Comparison of ENCODE assay signal across 19 cellular contexts in genomic region chr7:93350338-93350737, GRCh38.
A peak's percentile ranks its signal among the peaks of the same experiment; 100 is the strongest.
DNase-seq lines count a peak whose midpoint lies in the region; ATAC-seq and TF ChIP-seq lines count a peak whose summit lies in the region.
"Had no signal": no experiment of that assay in that cellular context is flagged by ENCODE, and none has a peak within 500 bp of the region (broad histone marks: within the 10 kb centered on the region; RNA-seq: fewer than 3 reads in every experiment).

No MANE protein-coding gene starts in this region.

- H4K12ac ChIP-seq in trophoblast cell (ENCODE audit: low read depth, low read length): no peak overlapping the region

- H3K4me1 ChIP-seq in mammary epithelial cell (ENCODE audit: insufficient read depth, low read length): no peaks in the 10 kb centered on the region
- no peaks in the 10 kb centered on the region for H3K4me1 ChIP-seq in trophoblast cell (ENCODE audit: control insufficient read depth in 1 of 2, insufficient read depth in 2 of 2, low read length in 2 of 2)
- H3K4me1 ChIP-seq: BLaER1 treated with 17β-estradiol and CSF1 and Interleukin-3, amounts not matched to agents 10 nM and 100 nM; Peyer's patch had no signal

- peaks cover 6% of the 10 kb centered on the region for H3K36me3 Mint-ChIP-seq in activated CD4-positive, alpha-beta T cell treated with anti-CD3 and anti-CD28 coated beads for 36 hours (ENCODE audit: low read depth)
- H3K36me3 Mint-ChIP-seq in MCF 10A (ENCODE audit: insufficient read depth, unreplicated experiment) (peaks cover 7% of the 10 kb centered on the region), WTC11 (0 out of 2 replicates have a peak, but pooled peaks cover 3% of the 10 kb centered on the region)
- peaks cover 10% of the 10 kb centered on the region for H3K36me3 Mint-ChIP-seq in activated naive CD8-positive, alpha-beta T cell treated with anti-CD3 and anti-CD28 coated beads, Interleukin-2, amount 50 U/mL, for 24 hours (ENCODE audit: low read depth)

- POLR2A ChIA-PET in activated CD4-positive, alpha-beta T cell treated with anti-CD3 and anti-CD28 coated beads for 36 hours (lab: Charles Lee): no interaction called here
- POLR2A ChIA-PET in MCF 10A (lab: Yijun Ruan, JAX) (interaction anchor here (0.6 kb wide), 1 partner anchor 321 kb away, joined by 3 read pairs; no protein-coding TSS in a partner anchor), WTC11 (lab: Charles Lee) (no interaction called here)

- H4K8ac ChIP-seq in trophoblast cell (ENCODE audit: low read depth, low read length): no peak overlapping the region

- intact Hi-C loops in activated CD4-positive, alpha-beta T cell treated with anti-CD3 and anti-CD28 coated beads for 36 hours (cut with DNase I, micrococcal nuclease): no loop called here
- intact Hi-C loops in mammary epithelial cell (cut with micrococcal nuclease) (no loop called here), MCF 10A (cut with micrococcal nuclease) (no loop called here)

- H3K79me2 ChIP-seq in mammary epithelial cell (ENCODE audit: insufficient read depth, low read length): no peaks in the 10 kb centered on the region
- no peaks in the 10 kb centered on the region for H3K79me2 ChIP-seq in trophoblast cell (ENCODE audit: control insufficient read depth, insufficient read depth, low read length, poor library complexity)

- no peak overlapping the region for H3K18ac ChIP-seq in trophoblast cell (ENCODE audit: low read length)

- H3K4me3 ChIP-seq in mammary epithelial cell (replicated peaks in 1 of 3; ENCODE audit: insufficient read depth in 1 of 3, low read depth in 2 of 3, low read length in 3 of 3): no peak overlapping the region
- H3K4me3 ChIP-seq in trophoblast cell (ENCODE audit: low read depth, low read length): no peak overlapping the region
- H3K4me3 ChIP-seq in MG63: no peak overlapping the region
- H3K4me3 ChIP-seq: BLaER1 treated with 17β-estradiol and CSF1 and Interleukin-3, amounts not matched to agents 10 nM and 100 nM; GM23248; Peyer's patch had no signal

- no peak overlapping the region for H3K9ac ChIP-seq in mammary epithelial cell (ENCODE audit: insufficient read depth, low read length)
- H3K9ac ChIP-seq in trophoblast cell (ENCODE audit: low read length): no peak overlapping the region
- H3K9ac ChIP-seq: BLaER1 treated with 17β-estradiol and CSF1 and Interleukin-3, amounts not matched to agents 10 nM and 100 nM; GM23248; KMS-11 had no signal

- peak overlapping the region; percentile 67 for H3K27ac Mint-ChIP-seq in activated CD4-positive, alpha-beta T cell treated with anti-CD3 and anti-CD28 coated beads for 36 hours
- H3K27ac Mint-ChIP-seq in MCF 10A (ENCODE audit: low read depth, unreplicated experiment) (no peak overlapping the region), WTC11 (no peak overlapping the region)
- peak overlapping the region; percentile 27 for H3K27ac Mint-ChIP-seq in activated naive CD8-positive, alpha-beta T cell treated with anti-CD3 and anti-CD28 coated beads, Interleukin-2, amount 50 U/mL, for 24 hours

- 29% methylated on average over 2 of the region's 2 CpGs for WGBS in mammary epithelial cell (ENCODE audit: low coverage, missing lambda C conversion rate)
- no CpG with 5 or more reads among the region's 2 CpGs for WGBS in trophoblast cell (ENCODE audit: extremely low coverage, insufficient coverage, insufficient read length)

- no peak overlapping the region for H3K4ac ChIP-seq in trophoblast cell (ENCODE audit: low read depth, low read length)

- no peak for DNase-seq in activated CD4-positive, alpha-beta T cell treated with anti-CD3 and anti-CD28 coated beads for 36 hours
- no peak for DNase-seq in activated CD4-positive, alpha-beta T cell treated with anti-CD3 and anti-CD28 coated beads, Interleukin-2, amount 50 U/mL, for 48 hours
- DNase-seq in mammary epithelial cell: peak; percentile 26
- no peak for DNase-seq in MCF 10A (ENCODE audit: unreplicated experiment)
- DNase-seq in activated naive CD8-positive, alpha-beta T cell treated with anti-CD3 and anti-CD28 coated beads, Interleukin-2, amount 50 U/mL, for 24 hours: no peak
- peak; percentile 24 to 70 for DNase-seq in trophoblast cell
- DNase-seq in MG63: no peak
- no peak for DNase-seq in WTC11 (ENCODE audit: low spot score)
- DNase-seq: 8988T, GM23248, HCEC 1CT, IMR-90, NCI-H1694, NCI-H2081 treated with DMSO at 0.1 percent for 48 hours, NCI-H2171 treated with DMSO at 0.1 percent for 48 hours, NCI-H526, Peyer's patch had no signal

- no peaks in the 10 kb centered on the region for H3K27me3 Mint-ChIP-seq in activated CD4-positive, alpha-beta T cell treated with anti-CD3 and anti-CD28 coated beads for 36 hours
- H3K27me3 Mint-ChIP-seq in MCF 10A (ENCODE audit: insufficient read depth, unreplicated experiment) (no peaks in the 10 kb centered on the region), WTC11 (ENCODE audit: low read depth) (no peaks in the 10 kb centered on the region)
- no peaks in the 10 kb centered on the region for H3K27me3 Mint-ChIP-seq in activated naive CD8-positive, alpha-beta T cell treated with anti-CD3 and anti-CD28 coated beads, Interleukin-2, amount 50 U/mL, for 24 hours

- no peak overlapping the region for H2BK5ac ChIP-seq in trophoblast cell (ENCODE audit: low read depth, low read length, poor library complexity)

- H2AFZ ChIP-seq in mammary epithelial cell (ENCODE audit: low read depth, low read length) (no peak overlapping the region), trophoblast cell (ENCODE audit: insufficient read depth, low read length, poor library complexity) (no peak overlapping the region)
- H2AFZ ChIP-seq: GM23248 had no signal

- CTCF ChIA-PET in activated CD4-positive, alpha-beta T cell treated with anti-CD3 and anti-CD28 coated beads for 36 hours (lab: Charles Lee): interaction anchor here (0.7 kb wide), 1 partner anchor 14 kb away, joined by 3 read pairs; no protein-coding TSS in a partner anchor
- CTCF ChIA-PET in mammary epithelial cell (lab: Charles Lee; ENCODE audit: low non-redundant PET) (no interaction called here), MCF 10A (lab: Yijun Ruan, JAX) (no interaction called here), WTC11 (lab: Charles Lee) (interaction anchor here (1.0 kb wide), 1 partner anchor 24 kb away, joined by 4 read pairs; no protein-coding TSS in a partner anchor)

- no peak overlapping the region for H2BK120ac ChIP-seq in trophoblast cell (ENCODE audit: insufficient read depth, low read length, poor library complexity)

- H3K9me3 ChIP-seq in mammary epithelial cell (replicated peaks; ENCODE audit: insufficient read depth, low read length) (no peaks in the 10 kb centered on the region), trophoblast cell (ENCODE audit: insufficient read depth, low read depth, low read length) (no peaks in the 10 kb centered on the region), MG63 (no peaks in the 10 kb centered on the region)
- H3K9me3 ChIP-seq: BLaER1 treated with 17β-estradiol and CSF1 and Interleukin-3, amounts not matched to agents 10 nM and 100 nM; Peyer's patch had no signal

- BruUV-seq in mammary epithelial cell (replicated peaks; lab: Mats Ljungman, UMichigan) (no TSS peak), MCF 10A (replicated peaks; lab: Mats Ljungman, UMichigan) (no TSS peak)

- no peak overlapping the region for H3K4me3 Mint-ChIP-seq in activated CD4-positive, alpha-beta T cell treated with anti-CD3 and anti-CD28 coated beads for 36 hours
- H3K4me3 Mint-ChIP-seq in MCF 10A (ENCODE audit: unreplicated experiment) (no peak overlapping the region), WTC11 (no peak overlapping the region)
- no peak overlapping the region for H3K4me3 Mint-ChIP-seq in activated naive CD8-positive, alpha-beta T cell treated with anti-CD3 and anti-CD28 coated beads, Interleukin-2, amount 50 U/mL, for 24 hours

- dilution Hi-C loops in mammary epithelial cell (cut with HindIII; ENCODE audit: low sequenced_read_pairs): no loop called here

- H2AK5ac ChIP-seq in trophoblast cell (ENCODE audit: low read length): no peak overlapping the region

- H4K20me1 ChIP-seq in mammary epithelial cell (ENCODE audit: insufficient read depth, low read length): no peaks in the 10 kb centered on the region
- H4K20me1 ChIP-seq: BLaER1 treated with 17β-estradiol and CSF1 and Interleukin-3, amounts not matched to agents 10 nM and 100 nM had no signal

- H3K23ac ChIP-seq in trophoblast cell (ENCODE audit: low read length): no peak overlapping the region

- H4K91ac ChIP-seq in trophoblast cell (ENCODE audit: low read depth, low read length): no peak overlapping the region

- H3K14ac ChIP-seq in trophoblast cell (ENCODE audit: low read length): no peak overlapping the region

- in situ Hi-C loops in mammary epithelial cell (cut with MboI; ENCODE audit: low sequenced_read_pairs in 2 of 2): no loop called here

- H3K4me2 ChIP-seq in mammary epithelial cell (ENCODE audit: insufficient read depth, low read depth, low read length) (peak overlapping the region; percentile 0), trophoblast cell (ENCODE audit: low read length) (no peak overlapping the region)
- H3K4me2 ChIP-seq: BLaER1 treated with 17β-estradiol and CSF1 and Interleukin-3, amounts not matched to agents 10 nM and 100 nM; KMS-11 had no signal

- no peak for ATAC-seq in activated CD4-positive, alpha-beta T cell treated with anti-CD3 and anti-CD28 coated beads for 36 hours
- ATAC-seq in activated naive CD8-positive, alpha-beta T cell treated with anti-CD3 and anti-CD28 coated beads, Interleukin-2, amount 50 U/mL, for 24 hours: peak; percentile 49
- no peak for ATAC-seq in WTC11

- H2BK12ac ChIP-seq in trophoblast cell (ENCODE audit: low read length): no peak overlapping the region

- no peaks in the 10 kb centered on the region for H3K79me1 ChIP-seq in trophoblast cell (ENCODE audit: low read length)

- H3K27ac ChIP-seq in mammary epithelial cell (ENCODE audit: insufficient read depth, low read depth, low read length) (no peak overlapping the region), trophoblast cell (ENCODE audit: low read depth, low read length) (no peak overlapping the region)
- H3K27ac ChIP-seq: BLaER1 treated with 17β-estradiol and CSF1 and Interleukin-3, amounts not matched to agents 10 nM and 100 nM; GM23248; KMS-11; Peyer's patch had no signal

- H3K36me3 ChIP-seq in mammary epithelial cell (ENCODE audit: insufficient read depth, low read length): no peaks in the 10 kb centered on the region
- no peaks in the 10 kb centered on the region for H3K36me3 ChIP-seq in trophoblast cell (ENCODE audit: control insufficient read depth in 1 of 2, insufficient read depth in 2 of 2, low read length in 2 of 2)
- no peaks in the 10 kb centered on the region for H3K36me3 ChIP-seq in MG63
- H3K36me3 ChIP-seq: Peyer's patch had no signal

- TF ChIP-seq CTCF in mammary epithelial cell (conservative IDR thresholded peaks at IDR 0.05 in 1 of 2, IDR thresholded peaks at IDR 0.05 in 1 of 2; ENCODE audit: extremely low read depth in 1 of 2, insufficient read depth in 1 of 2, low read depth in 1 of 2, low read length in 2 of 2) (no peak), MCF 10A (IDR thresholded peaks at IDR 0.05; ENCODE audit: unreplicated experiment) (no peak), WTC11 (IDR thresholded peaks at IDR 0.05) (no peak)

- peaks cover 3% of the 10 kb centered on the region for H3K4me1 Mint-ChIP-seq in activated CD4-positive, alpha-beta T cell treated with anti-CD3 and anti-CD28 coated beads for 36 hours
- H3K4me1 Mint-ChIP-seq in MCF 10A (ENCODE audit: insufficient read depth, unreplicated experiment): no peaks in the 10 kb centered on the region
- H3K4me1 Mint-ChIP-seq in activated naive CD8-positive, alpha-beta T cell treated with anti-CD3 and anti-CD28 coated beads, Interleukin-2, amount 50 U/mL, for 24 hours: peaks cover 3% of the 10 kb centered on the region
- peaks cover 7% of the 10 kb centered on the region for H3K4me1 Mint-ChIP-seq in WTC11

- H3K27me3 ChIP-seq in mammary epithelial cell (ENCODE audit: insufficient read depth, low read length) (no peaks in the 10 kb centered on the region), trophoblast cell (ENCODE audit: insufficient read depth, low read length) (no peaks in the 10 kb centered on the region), MG63 (no peaks in the 10 kb centered on the region)
- H3K27me3 ChIP-seq: BLaER1 treated with 17β-estradiol and CSF1 and Interleukin-3, amounts not matched to agents 10 nM and 100 nM; Peyer's patch had no signal

- H3K9me3 Mint-ChIP-seq in activated CD4-positive, alpha-beta T cell treated with anti-CD3 and anti-CD28 coated beads for 36 hours (ENCODE audit: low read depth): no peaks in the 10 kb centered on the region
- no peaks in the 10 kb centered on the region for H3K9me3 Mint-ChIP-seq in MCF 10A (ENCODE audit: unreplicated experiment)
- no peaks in the 10 kb centered on the region for H3K9me3 Mint-ChIP-seq in activated naive CD8-positive, alpha-beta T cell treated with anti-CD3 and anti-CD28 coated beads, Interleukin-2, amount 50 U/mL, for 24 hours
- H3K9me3 Mint-ChIP-seq in WTC11: no peaks in the 10 kb centered on the region

Comparison
In these comparisons a context has a peak if more than half of its experiments do, and no peak if none do; other contexts are left out.
1. DNase-seq: peak in mammary epithelial cell (single experiment) and trophoblast cell (2 of 2); none in activated CD4-positive, alpha-beta T cell treated with anti-CD3 and anti-CD28 coated beads for 36 hours (single experiment), activated CD4-positive, alpha-beta T cell treated with anti-CD3 and anti-CD28 coated beads, Interleukin-2, amount 50 U/mL, for 48 hours (0 of 2), MCF 10A (single experiment), activated naive CD8-positive, alpha-beta T cell treated with anti-CD3 and anti-CD28 coated beads, Interleukin-2, amount 50 U/mL, for 24 hours (single experiment), MG63 (single experiment) and WTC11 (single experiment).
2. H3K27ac Mint-ChIP-seq: peak in activated CD4-positive, alpha-beta T cell treated with anti-CD3 and anti-CD28 coated beads for 36 hours (single experiment) and activated naive CD8-positive, alpha-beta T cell treated with anti-CD3 and anti-CD28 coated beads, Interleukin-2, amount 50 U/mL, for 24 hours (single experiment); none in MCF 10A (single experiment) and WTC11 (single experiment).
3. CTCF ChIA-PET loops: an anchor here in activated CD4-positive, alpha-beta T cell treated with anti-CD3 and anti-CD28 coated beads for 36 hours (0.7 kb wide) and WTC11 (1.0 kb wide); none called in mammary epithelial cell and MCF 10A.